9 cellular contexts compared by ENCODE assay signal in genomic region chr7:44063894-44064651, GRCh38. TPM values are rescaled to one million over a fixed set of nuclear protein-coding genes. Genes with fewer than 3 reads are reported as not detected.
DNase-seq lines count a peak whose midpoint lies in the region; ATAC-seq and TF ChIP-seq lines count a peak whose summit lies in the region.
"Had no signal": no experiment of that assay in that cellular context is flagged by ENCODE, and none has a peak within 500 bp of the region (broad histone marks: within the 10 kb centered on the region; RNA-seq: fewer than 3 reads in every experiment).

No MANE protein-coding gene starts in this region.

- H3K27me3 ChIP-seq in NT2/D1 (ENCODE audit: insufficient read depth, insufficient read length): no peaks in the 10 kb centered on the region
- no peaks in the 10 kb centered on the region for H3K27me3 ChIP-seq in heart right ventricle
- H3K27me3 ChIP-seq in osteoblast (ENCODE audit: insufficient read depth, low read length): no peaks in the 10 kb centered on the region

- TF ChIP-seq CTCF in heart right ventricle (IDR thresholded peaks at IDR 0.05) (no peak), osteoblast (IDR thresholded peaks at IDR 0.05; ENCODE audit: extremely low read depth, low read depth, low read length) (no peak)

- H3K9me3 ChIP-seq in NT2/D1 (ENCODE audit: insufficient read depth, low read length) (no peaks in the 10 kb centered on the region), heart right ventricle (no peaks in the 10 kb centered on the region), osteoblast (ENCODE audit: low read depth, low read length) (no peaks in the 10 kb centered on the region)

- H2AFZ ChIP-seq in osteoblast (ENCODE audit: low read length): no peak overlapping the region

- ATAC-seq in heart right ventricle: peak in 6 of 8 donors; percentile 8 to 48 (median 18)

- DNase-seq in NT2/D1 (ENCODE audit: low read depth, low spot score): no peak
- peak in 1 of 2 donors; percentile 57 for DNase-seq in heart right ventricle
- peak; percentile 71 for DNase-seq in osteoblast (ENCODE audit: insufficient read length, low spot score, missing footprints)
- DNase-seq in DMS53 treated with DMSO at 0.1 percent for 48 hours (lab: John Stamatoyannopoulos, UW; ENCODE audit: unreplicated experiment): no peak
- no peak for DNase-seq in epidermal melanocyte (ENCODE audit: insufficient read length, low spot score)
- DNase-seq in stimulated activated CD4-positive, alpha-beta T cell treated with anti-CD3 and anti-CD28 coated beads, Interleukin-1b, Interleukin-23, amount 100 ng/mL, for 48 hours: no peak
- DNase-seq: foreskin keratinocyte, NCI-H1436 had no signal

- in situ Hi-C loops in GM18951 (cut with MboI; ENCODE audit: low sequenced_read_pairs, unreplicated experiment): no loop called here

- H3K4me1 ChIP-seq in NT2/D1 (ENCODE audit: insufficient read depth, insufficient read length): peaks cover 31% of the 10 kb centered on the region
- H3K4me1 ChIP-seq in heart right ventricle: peaks cover 17 to 76% (median 48%) of the 10 kb centered on the region in 9 donors
- H3K4me1 ChIP-seq in osteoblast (ENCODE audit: insufficient read depth, low read length): peaks cover 8% of the 10 kb centered on the region
- H3K4me1 ChIP-seq: foreskin keratinocyte had no signal

- intact Hi-C loops in heart right ventricle (cut with DNase I): no loop called here

- H3K27ac ChIP-seq in heart right ventricle (peak overlapping the region; percentile 11 to 89 (median 81)), osteoblast (ENCODE audit: low read depth, low read length) (no peak overlapping the region)
- H3K27ac ChIP-seq: foreskin keratinocyte had no signal

- H4K20me1 ChIP-seq in osteoblast (ENCODE audit: insufficient read depth, low read length): peaks cover 22% of the 10 kb centered on the region

- peak overlapping the region; percentile 75 for H3K9ac ChIP-seq in NT2/D1 (ENCODE audit: insufficient read length, low read depth)

- 23 to 24% methylated on average over 16 of the region's 16 CpGs for WGBS in heart right ventricle, 2 donors

- H3K4me3 ChIP-seq in NT2/D1 (ENCODE audit: insufficient read length, low read depth) (peak overlapping the region; percentile 26), heart right ventricle (peak overlapping the region; percentile 41 to 59 (median 52)), osteoblast (ENCODE audit: insufficient read depth, low read length) (no peak overlapping the region)

- TF ChIP-seq POLR2A in GM18951 (IDR thresholded peaks at IDR 0.05; ENCODE audit: extremely low read depth, insufficient read depth, insufficient read length): peak; percentile 14

- H3K36me3 ChIP-seq in NT2/D1 (ENCODE audit: insufficient read depth, insufficient read length, low read length) (peaks cover 39% of the 10 kb centered on the region), heart right ventricle (peaks cover 0 to 38% (median 23%) of the 10 kb centered on the region in 9 donors), osteoblast (ENCODE audit: insufficient read depth, low read length) (peaks cover 30% of the 10 kb centered on the region)

- H3K4me2 ChIP-seq in osteoblast (ENCODE audit: insufficient read depth, low read length): no peak overlapping the region

- no peaks in the 10 kb centered on the region for H3K79me2 ChIP-seq in osteoblast (ENCODE audit: insufficient read depth, low read length)

RNA-seq across cellular contexts. Expression of gene PGAM2, which starts 1.3 kb away (rescaled TPM):
- total RNA-seq in heart right ventricle (1,000 to 10,000 TPM in 2 of 10 donors, 100 to 1,000 TPM in 8; 375 to 1,148 (median 557) TPM), osteoblast (0.29 and 0.36 TPM in 2 replicates)
- polyA plus RNA-seq in heart right ventricle: 1,000 to 10,000 TPM in 1 of 2 donors, 100 to 1,000 TPM in 1; 367 to 2,327 TPM

RNA-seq across cellular contexts. Expression of gene POLM, which starts 18.3 kb away (rescaled TPM):
- total RNA-seq in heart right ventricle (10 to 100 TPM; 10.9 to 28.4 (median 13.5) TPM), osteoblast (35.9 and 40.9 TPM in 2 replicates)
- 10 to 100 TPM in 1 of 2 donors, 1 to 10 TPM in 1; 6.7 to 22.8 TPM for polyA plus RNA-seq in heart right ventricle

RNA-seq across cellular contexts. Expression of gene DBNL, which starts 19.6 kb away (rescaled TPM):
- 10 to 100 TPM; 26.0 to 59.0 (median 35.4) TPM for total RNA-seq in heart right ventricle
- 10 to 100 TPM; 34.8 to 74.3 TPM for polyA plus RNA-seq in heart right ventricle
- 97.5 and 105 TPM in 2 replicates for total RNA-seq in osteoblast

RNA-seq across cellular contexts. Expression of gene AEBP1, which starts 40.1 kb away (rescaled TPM):
- 10 to 100 TPM; 14.1 to 31.3 (median 21.6) TPM for total RNA-seq in heart right ventricle
- polyA plus RNA-seq in heart right ventricle: 10 to 100 TPM; 18.0 to 33.7 TPM
- total RNA-seq in osteoblast: 219 and 267 TPM in 2 replicates

RNA-seq across cellular contexts. Expression of gene POLD2, which starts 59.3 kb away (rescaled TPM):
- 10 to 100 TPM; 64.4 to 92.0 (median 76.8) TPM for total RNA-seq in heart right ventricle
- 100 to 1,000 TPM in 1 of 2 donors, 10 to 100 TPM in 1; 89.3 to 150 TPM for polyA plus RNA-seq in heart right ventricle
- total RNA-seq in osteoblast: 69.2 and 80.3 TPM in 2 replicates

Comparison
In these comparisons a context has a peak if more than half of its experiments do, and no peak if none do; other contexts are left out.
1. RNA of gene PGAM2, which starts 1.3 kb away (total RNA-seq): 375 to 1,148 TPM in heart right ventricle; 0.29 to 0.36 TPM in osteoblast; every median in the first group is over 100 times any median in the second.